Comparison of ENCODE assay signal across 14 cellular contexts in the genomic region with DNA sequence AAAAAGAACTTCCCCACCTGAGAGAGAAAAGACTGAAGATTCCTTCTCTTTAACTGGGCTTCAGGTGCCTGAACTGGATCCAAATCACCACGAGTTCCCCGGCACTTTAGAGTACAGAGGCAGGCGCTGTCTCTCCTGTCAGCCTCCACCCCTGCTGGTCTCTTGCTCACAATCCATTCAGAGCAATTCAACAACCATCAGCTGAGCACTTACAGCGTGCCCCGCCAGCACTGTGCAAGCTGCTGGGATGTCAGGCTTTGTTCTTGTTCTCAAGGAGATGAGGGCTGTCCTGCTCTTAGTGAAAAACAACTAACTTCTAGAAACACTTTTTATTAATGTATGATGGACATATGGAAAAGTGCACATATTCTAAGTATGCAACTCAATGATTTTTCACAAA.
DNase-seq lines count a peak whose midpoint lies in the region; ATAC-seq and TF ChIP-seq lines count a peak whose summit lies in the region.
"Had no signal": no experiment of that assay in that cellular context is flagged by ENCODE, and none has a peak within 500 bp of the region (broad histone marks: within the 10 kb centered on the region; RNA-seq: fewer than 3 reads in every experiment).

No MANE protein-coding gene starts in this region.

- peaks cover 5% of the 10 kb centered on the region for H3K9me3 ChIP-seq in endodermal cell (ENCODE audit: control insufficient read depth, low read length)
- H3K9me3 ChIP-seq: upper lobe of right lung had no signal

- H3K36me3 Mint-ChIP-seq in endodermal cell (ENCODE audit: low read depth) (peaks cover 22% of the 10 kb centered on the region), progenitor cell of endocrine pancreas (ENCODE audit: insufficient read depth) (peaks cover 4% of the 10 kb centered on the region)
- no peaks in the 10 kb centered on the region for H3K36me3 Mint-ChIP-seq in activated T-helper 1 cell treated with anti-CD3 and anti-CD28 coated beads, Interleukin-12 subunit alpha, Interleukin-12 subunit beta, Interleukin-2, Interleukin-4 antibody, amounts not matched to agents 30 ng/mL and 10 ng/mL and 1 ng/mL, durations not matched to agents 14 hours and 24 hours and 36 hours (ENCODE audit: low read depth)
- H3K36me3 Mint-ChIP-seq: IgD-negative memory B cell had no signal

- H3K27ac ChIP-seq in endodermal cell (ENCODE audit: low read depth, low read length), result peak overlapping the region; percentile 19
- H3K27ac ChIP-seq: RWPE1, upper lobe of right lung had no signal

- WGBS in endodermal cell (ENCODE audit: insufficient coverage in 1 of 2, insufficient read length in 1 of 2), 2 experiments, result 13 to 26% methylated on average over 3 to 5 of the region's 5 CpGs

- H3K4me1 Mint-ChIP-seq in endodermal cell (peaks cover 14% of the 10 kb centered on the region), progenitor cell of endocrine pancreas (ENCODE audit: low read depth) (peaks cover 7% of the 10 kb centered on the region)
- no peaks in the 10 kb centered on the region for H3K4me1 Mint-ChIP-seq in activated T-helper 1 cell treated with anti-CD3 and anti-CD28 coated beads, Interleukin-12 subunit alpha, Interleukin-12 subunit beta, Interleukin-2, Interleukin-4 antibody, amounts not matched to agents 30 ng/mL and 10 ng/mL and 1 ng/mL, durations not matched to agents 14 hours and 24 hours and 36 hours (ENCODE audit: low read depth)

- H3K27me3 ChIP-seq in endodermal cell (ENCODE audit: control insufficient read depth, insufficient read depth, low read length, poor library complexity, severe bottlenecking), result peaks cover 14% of the 10 kb centered on the region

- peaks cover 7% of the 10 kb centered on the region for H3K4me1 ChIP-seq in endodermal cell (ENCODE audit: control insufficient read depth, insufficient read depth, low read length)

- no peaks in the 10 kb centered on the region for H3K36me3 ChIP-seq in endodermal cell (ENCODE audit: control insufficient read depth, insufficient read depth, low read length)
- H3K36me3 ChIP-seq: upper lobe of right lung had no signal

- peaks cover 31% of the 10 kb centered on the region for H3K27me3 Mint-ChIP-seq in endodermal cell (ENCODE audit: insufficient read depth)
- H3K27me3 Mint-ChIP-seq in progenitor cell of endocrine pancreas, result peaks cover 38% of the 10 kb centered on the region
- H3K27me3 Mint-ChIP-seq in activated T-helper 1 cell treated with anti-CD3 and anti-CD28 coated beads, Interleukin-12 subunit alpha, Interleukin-12 subunit beta, Interleukin-2, Interleukin-4 antibody, amounts not matched to agents 30 ng/mL and 10 ng/mL and 1 ng/mL, durations not matched to agents 14 hours and 24 hours and 36 hours (ENCODE audit: insufficient read depth), result peaks cover 61% of the 10 kb centered on the region

- no peak overlapping the region for H3K27ac Mint-ChIP-seq in endodermal cell
- H3K27ac Mint-ChIP-seq in progenitor cell of endocrine pancreas, result no peak overlapping the region
- H3K27ac Mint-ChIP-seq in activated T-helper 1 cell treated with anti-CD3 and anti-CD28 coated beads, Interleukin-12 subunit alpha, Interleukin-12 subunit beta, Interleukin-2, Interleukin-4 antibody, amounts not matched to agents 30 ng/mL and 10 ng/mL and 1 ng/mL, durations not matched to agents 14 hours and 24 hours and 36 hours, result no peak overlapping the region

- H3K4me3 ChIP-seq in endodermal cell (ENCODE audit: low read length), result no peak overlapping the region
- H3K4me3 ChIP-seq: upper lobe of right lung had no signal

- intact Hi-C loops in activated T-helper 1 cell treated with anti-CD3 and anti-CD28 coated beads, Interleukin-12 subunit alpha, Interleukin-12 subunit beta, Interleukin-2, Interleukin-4 antibody, amounts not matched to agents 30 ng/mL and 10 ng/mL and 1 ng/mL, durations not matched to agents 14 hours and 24 hours and 36 hours (cut with micrococcal nuclease), result loop anchor here (5.0 kb wide), 1 partner anchor 70 kb away; the partner anchor contains the start of gene VAMP3

- TF ChIP-seq CTCF in endodermal cell (conservative IDR thresholded peaks at IDR 0.05), result no peak
- TF ChIP-seq CTCF in progenitor cell of endocrine pancreas (IDR thresholded peaks at IDR 0.05; ENCODE audit: unreplicated experiment), result no peak

- H3K9me3 Mint-ChIP-seq in endodermal cell, result peaks cover 7% of the 10 kb centered on the region
- H3K9me3 Mint-ChIP-seq in progenitor cell of endocrine pancreas (ENCODE audit: low read depth), result peaks cover 4% of the 10 kb centered on the region
- no peaks in the 10 kb centered on the region for H3K9me3 Mint-ChIP-seq in activated T-helper 1 cell treated with anti-CD3 and anti-CD28 coated beads, Interleukin-12 subunit alpha, Interleukin-12 subunit beta, Interleukin-2, Interleukin-4 antibody, amounts not matched to agents 30 ng/mL and 10 ng/mL and 1 ng/mL, durations not matched to agents 14 hours and 24 hours and 36 hours
- H3K9me3 Mint-ChIP-seq: IgD-negative memory B cell had no signal

- peak; percentile 17 for DNase-seq in NCI-H2171 treated with DMSO at 0.1 percent for 48 hours (lab: John Stamatoyannopoulos, UW)
- DNase-seq in NCI-H2171 (lab: John Stamatoyannopoulos, UW), result no peak
- DNase-seq in NCI-H2227 treated with DMSO at 0.1 percent for 48 hours (lab: John Stamatoyannopoulos, UW), result peak; percentile 79
- peak; percentile 78 for DNase-seq in endodermal cell
- no peak for DNase-seq in progenitor cell of endocrine pancreas (ENCODE audit: low spot score, unreplicated experiment)
- DNase-seq in activated T-helper 1 cell treated with anti-CD3 and anti-CD28 coated beads, Interleukin-12 subunit alpha, Interleukin-12 subunit beta, Interleukin-2, Interleukin-4 antibody, amounts not matched to agents 30 ng/mL and 10 ng/mL and 1 ng/mL, durations not matched to agents 14 hours and 24 hours and 36 hours (ENCODE audit: low spot score), result no peak
- DNase-seq in activated naive CD4-positive, alpha-beta T cell (lab: John Stamatoyannopoulos, UW), result no peak
- DNase-seq: activated CD8-positive, alpha-beta memory T cell treated with anti-CD3 and anti-CD28 coated beads, Interleukin-2, amount 50 U/mL, for 4 hours; kidney glomerular epithelial cell; NCI-H1930; upper lobe of right lung had no signal

- no peak overlapping the region for H3K9ac ChIP-seq in endodermal cell (ENCODE audit: extremely low read depth, low read length, poor library complexity, severe bottlenecking)

- no peak for ATAC-seq in HG02938 (IDR thresholded peaks at IDR 0.05; ENCODE audit: unreplicated experiment)
- ATAC-seq: upper lobe of right lung had no signal

- peak overlapping the region; percentile 56 for H3K4me3 Mint-ChIP-seq in endodermal cell
- H3K4me3 Mint-ChIP-seq in progenitor cell of endocrine pancreas (ENCODE audit: low read depth), result peak overlapping the region; percentile 70
- no peak overlapping the region for H3K4me3 Mint-ChIP-seq in activated T-helper 1 cell treated with anti-CD3 and anti-CD28 coated beads, Interleukin-12 subunit alpha, Interleukin-12 subunit beta, Interleukin-2, Interleukin-4 antibody, amounts not matched to agents 30 ng/mL and 10 ng/mL and 1 ng/mL, durations not matched to agents 14 hours and 24 hours and 36 hours

Comparison
In these comparisons a context has a peak if more than half of its experiments do, and no peak if none do; other contexts are left out.
1. DNase-seq: peak in NCI-H2171 treated with DMSO at 0.1 percent for 48 hours (single experiment), NCI-H2227 treated with DMSO at 0.1 percent for 48 hours (single experiment) and endodermal cell (single experiment); none in NCI-H2171 (single experiment), progenitor cell of endocrine pancreas (single experiment), activated T-helper 1 cell treated with anti-CD3 and anti-CD28 coated beads, Interleukin-12 subunit alpha, Interleukin-12 subunit beta, Interleukin-2, Interleukin-4 antibody, amounts not matched to agents 30 ng/mL and 10 ng/mL and 1 ng/mL, durations not matched to agents 14 hours and 24 hours and 36 hours (single experiment) and activated naive CD4-positive, alpha-beta T cell (0 of 4).